ENCODE assay signal across 19 cellular contexts in genomic region chr6:77425676-77426075, GRCh38. TPM values are rescaled to one million over a fixed set of nuclear protein-coding genes. Genes with fewer than 3 reads are reported as not detected.
DNase-seq lines count a peak whose midpoint lies in the region; ATAC-seq and TF ChIP-seq lines count a peak whose summit lies in the region.
"Had no signal": no experiment of that assay in that cellular context is flagged by ENCODE, and none has a peak within 500 bp of the region (broad histone marks: within the 10 kb centered on the region; RNA-seq: fewer than 3 reads in every experiment).

No MANE protein-coding gene starts in this region.

- H3K14ac ChIP-seq in mesenchymal stem cell (ENCODE audit: low read length in 2 of 2), result no peak overlapping the region

- CTCF ChIA-PET in MCF 10A (lab: Yijun Ruan, JAX), result no interaction called here

- H3K36me3 ChIP-seq in breast epithelium (no peaks in the 10 kb centered on the region), mesenchymal stem cell (ENCODE audit: control insufficient read depth in 1 of 2, insufficient read depth in 2 of 2, low read depth in 1 of 2, low read length in 2 of 2) (no peaks in the 10 kb centered on the region)
- H3K36me3 ChIP-seq: MG63 had no signal

- H3K27me3 ChIP-seq in breast epithelium, result no peaks in the 10 kb centered on the region
- H3K27me3 ChIP-seq in mesenchymal stem cell (ENCODE audit: control insufficient read depth in 1 of 2, insufficient read depth in 1 of 2, low read length in 2 of 2), result no peaks in the 10 kb centered on the region
- H3K27me3 ChIP-seq: MG63 had no signal

- H3K36me3 Mint-ChIP-seq in MCF 10A (ENCODE audit: insufficient read depth, unreplicated experiment) (no peaks in the 10 kb centered on the region), chondrocyte (ENCODE audit: low read depth) (peaks cover under 1% of the 10 kb centered on the region)
- H3K36me3 Mint-ChIP-seq: CD8-positive, alpha-beta T cell had no signal

- H3K18ac ChIP-seq in mesenchymal stem cell (ENCODE audit: low read depth in 1 of 2, low read length in 2 of 2), result no peak overlapping the region

- no peak overlapping the region for H2BK120ac ChIP-seq in mesenchymal stem cell (ENCODE audit: low read depth, low read length)

- no peaks in the 10 kb centered on the region for H3K4me1 ChIP-seq in breast epithelium
- H3K4me1 ChIP-seq in mesenchymal stem cell (ENCODE audit: control insufficient read depth, insufficient read depth, low read depth, low read length), result no peaks in the 10 kb centered on the region

- H3K4me1 Mint-ChIP-seq in MCF 10A (ENCODE audit: insufficient read depth, unreplicated experiment) (no peaks in the 10 kb centered on the region), chondrocyte (ENCODE audit: low read depth) (peaks cover 17% of the 10 kb centered on the region)

- ATAC-seq in HG03457 (IDR thresholded peaks at IDR 0.05; ENCODE audit: unreplicated experiment), result no peak
- ATAC-seq in GM18868 (IDR thresholded peaks at IDR 0.05; ENCODE audit: unreplicated experiment), result no peak
- ATAC-seq: CD8-positive, alpha-beta T cell; Panc1 had no signal

- H2BK12ac ChIP-seq in mesenchymal stem cell (ENCODE audit: low read length in 2 of 2), result no peak overlapping the region

- no peak overlapping the region for H4K91ac ChIP-seq in mesenchymal stem cell (ENCODE audit: low read length)

- no peaks in the 10 kb centered on the region for H3K9me3 ChIP-seq in breast epithelium
- H3K9me3 ChIP-seq in mesenchymal stem cell (ENCODE audit: control insufficient read depth, low read length), result no peaks in the 10 kb centered on the region
- H3K9me3 ChIP-seq: MG63 had no signal

- TF ChIP-seq POLR2A in breast epithelium (IDR thresholded peaks at IDR 0.05), result no peak

- H3K79me1 ChIP-seq in mesenchymal stem cell (replicated peaks; ENCODE audit: low read length, poor library complexity, severe bottlenecking), result no peaks in the 10 kb centered on the region

- no peak overlapping the region for H3K27ac ChIP-seq in breast epithelium
- no peak overlapping the region for H3K27ac ChIP-seq in mesenchymal stem cell (ENCODE audit: low read length, poor library complexity, severe bottlenecking)
- H3K27ac ChIP-seq: 22Rv1 had no signal

- POLR2A ChIA-PET in MCF 10A (lab: Yijun Ruan, JAX), result interaction anchor here (0.6 to 1.0 kb wide), 3 partner anchors 17 to 554 kb away, joined by 3 read pairs; no protein-coding TSS in a partner anchor

- intact Hi-C loops in MCF 10A (cut with micrococcal nuclease), result no loop called here
- intact Hi-C loops in breast epithelium (cut with DNase I; ENCODE audit: low total_unique reads), result no loop called here

- TF ChIP-seq CTCF in MCF 10A (IDR thresholded peaks at IDR 0.05; ENCODE audit: unreplicated experiment) (no peak), breast epithelium (IDR thresholded peaks at IDR 0.05) (no peak), chondrocyte (IDR thresholded peaks at IDR 0.05) (no peak), fibroblast of pulmonary artery (IDR thresholded peaks at IDR 0.05; ENCODE audit: low read length, missing control alignments) (no peak)

- no peak overlapping the region for H3K9ac ChIP-seq in mesenchymal stem cell (ENCODE audit: low read length)

- H3K27ac Mint-ChIP-seq in MCF 10A (ENCODE audit: low read depth, unreplicated experiment) (no peak overlapping the region), chondrocyte (ENCODE audit: unreplicated experiment) (peak overlapping the region; percentile 37)
- H3K27ac Mint-ChIP-seq: CD8-positive, alpha-beta T cell had no signal

- H2BK15ac ChIP-seq in mesenchymal stem cell (ENCODE audit: low read depth, poor library complexity, severe bottlenecking), result no peak overlapping the region

- no peak overlapping the region for H2AK5ac ChIP-seq in mesenchymal stem cell (ENCODE audit: low read length, severe bottlenecking)

- H3K23ac ChIP-seq in mesenchymal stem cell (ENCODE audit: low read length in 2 of 2), result no peak overlapping the region

- H3K4me3 Mint-ChIP-seq in MCF 10A (ENCODE audit: unreplicated experiment) (no peak overlapping the region), chondrocyte (ENCODE audit: unreplicated experiment) (no peak overlapping the region)
- H3K4me3 Mint-ChIP-seq: CD8-positive, alpha-beta T cell had no signal

- no peak overlapping the region for H3K4me2 ChIP-seq in mesenchymal stem cell (ENCODE audit: low read length, poor library complexity, severe bottlenecking)

- H3K27me3 Mint-ChIP-seq in MCF 10A (ENCODE audit: insufficient read depth, unreplicated experiment) (no peaks in the 10 kb centered on the region), chondrocyte (ENCODE audit: low read depth) (peaks cover 3% of the 10 kb centered on the region)

- no peak overlapping the region for H2AFZ ChIP-seq in mesenchymal stem cell (ENCODE audit: low read depth, low read length)

- DNase-seq in MCF 10A (ENCODE audit: unreplicated experiment), result peak; percentile 25
- no peak for DNase-seq in breast epithelium (ENCODE audit: low spot score in 2 of 2)
- no peak for DNase-seq in chondrocyte (ENCODE audit: low spot score)
- peak; percentile 50 for DNase-seq in fibroblast of pulmonary artery (ENCODE audit: low read depth)
- DNase-seq in NCI-H1930 (lab: John Stamatoyannopoulos, UW), result no peak
- no peak for DNase-seq in mesenchymal stem cell
- DNase-seq: CD8-positive, alpha-beta T cell; DND-41; GF-D8; GOT3; MG63; NCI-H1092 treated with DMSO at 0.1 percent for 48 hours; NCI-H1694 treated with DMSO at 0.1 percent for 48 hours; NCI-H226; NCI-H524 treated with DMSO at 0.1 percent for 48 hours had no signal

- no peak overlapping the region for H2BK5ac ChIP-seq in mesenchymal stem cell (ENCODE audit: low read depth, low read length, poor library complexity, severe bottlenecking)

- H3K4me3 ChIP-seq in breast epithelium, result no peak overlapping the region
- no peak overlapping the region for H3K4me3 ChIP-seq in fibroblast of pulmonary artery (replicated peaks; ENCODE audit: low read depth, low read length)
- no peak overlapping the region for H3K4me3 ChIP-seq in mesenchymal stem cell (ENCODE audit: insufficient read depth in 1 of 2, low read depth in 1 of 2, low read length in 2 of 2)
- H3K4me3 ChIP-seq: MG63 had no signal

- BruUV-seq in MCF 10A (replicated peaks; lab: Mats Ljungman, UMichigan), result no TSS peak

- no peak overlapping the region for H3K4ac ChIP-seq in mesenchymal stem cell (ENCODE audit: low read depth in 1 of 2, low read length in 2 of 2)

- no peak overlapping the region for H4K8ac ChIP-seq in mesenchymal stem cell (ENCODE audit: low read length)

- H3K9me3 Mint-ChIP-seq in MCF 10A (ENCODE audit: unreplicated experiment), result no peaks in the 10 kb centered on the region
- H3K9me3 Mint-ChIP-seq in chondrocyte (ENCODE audit: low read depth), result peaks cover 3% of the 10 kb centered on the region
- H3K9me3 Mint-ChIP-seq: CD8-positive, alpha-beta T cell had no signal

RNA-seq across cellular contexts. Expression of gene HTR1B, which starts 37.6 kb away (rescaled TPM):
- total RNA-seq in MCF 10A (2022), result not detected in 2 replicates
- total RNA-seq in breast epithelium, result under 1 TPM in 2 of 3 donors, not detected in 1; 0.15 to 0.33 TPM
- total RNA-seq in chondrocyte, result 0.57 to 1.2 TPM (median 0.65 TPM) in 3 replicates
- 3.3 TPM for polyA plus RNA-seq in mesenchymal stem cell (2013, experiment 1 of 2)
- 3.7 TPM for polyA plus RNA-seq in mesenchymal stem cell (2013, experiment 2 of 2)
- total RNA-seq: CD8-positive, alpha-beta T cell had no signal

Comparison
In these comparisons a context has a peak if more than half of its experiments do, and no peak if none do; other contexts are left out.
1. DNase-seq: peak in MCF 10A (single experiment) and fibroblast of pulmonary artery (single experiment); none in breast epithelium (0 of 2), chondrocyte (single experiment), NCI-H1930 (0 of 2) and mesenchymal stem cell (single experiment).